In genomic region chr4:105572296-105572695, GRCh38 we compare ENCODE assay signal across 17 cellular contexts. TPM values are rescaled to one million over a fixed set of nuclear protein-coding genes. Genes with fewer than 3 reads are reported as not detected.
DNase-seq lines count a peak whose midpoint lies in the region; ATAC-seq lines count a peak whose summit lies in the region.
"Had no signal": no experiment of that assay in that cellular context is flagged by ENCODE, and none has a peak within 500 bp of the region (broad histone marks: within the 10 kb centered on the region; RNA-seq: fewer than 3 reads in every experiment).

No MANE protein-coding gene starts in this region.

- intact Hi-C loops in sciatic nerve (cut with DNase I): no loop called here

- ATAC-seq in GM18907 (IDR thresholded peaks at IDR 0.05; ENCODE audit: unreplicated experiment) (peak; percentile 71), HG02798 (IDR thresholded peaks at IDR 0.05; ENCODE audit: poor library complexity, unreplicated experiment) (peak; percentile 42), HG03159 (IDR thresholded peaks at IDR 0.05; ENCODE audit: unreplicated experiment) (no peak), sciatic nerve (no peak), HG03571 (IDR thresholded peaks at IDR 0.05; ENCODE audit: unreplicated experiment) (no peak)

- peak; percentile 38 for DNase-seq in NCI-H187 treated with DMSO at 0.1 percent for 48 hours (lab: John Stamatoyannopoulos, UW)
- DNase-seq in NCI-H187 (lab: John Stamatoyannopoulos, UW): no peak
- DNase-seq in NCI-H748 (lab: John Stamatoyannopoulos, UW; ENCODE audit: unreplicated experiment): peak; percentile 33
- DNase-seq in sciatic nerve (ENCODE audit: low spot score): no peak
- DNase-seq: CD4-positive, alpha-beta memory T cell; COR-L47; DMS53; GF-D8; GOT3; H9; KG1 had no signal

RNA-seq across cellular contexts. Expression of gene ARHGEF38, which starts 19.9 kb away (rescaled TPM):
- 0.40 TPM for total RNA-seq in sciatic nerve
- total RNA-seq: B cell; CD4-positive, alpha-beta memory T cell; H9; HT1080 had no signal

Comparison
In these comparisons a context has a peak if more than half of its experiments do, and no peak if none do; other contexts are left out.
1. DNase-seq: peak in NCI-H187 treated with DMSO at 0.1 percent for 48 hours (single experiment) and NCI-H748 (single experiment); none in NCI-H187 (0 of 2) and sciatic nerve (single experiment).
2. ATAC-seq: peak in GM18907 (single experiment) and HG02798 (single experiment); none in HG03159 (single experiment), sciatic nerve (single experiment) and HG03571 (single experiment).